Comparison of ENCODE assay signal across 8 cellular contexts in genomic region chr6:53794720-53795253, GRCh38. TPM values are rescaled to one million over a fixed set of nuclear protein-coding genes. Genes with fewer than 3 reads are reported as not detected.
DNase-seq lines count a peak whose midpoint lies in the region; ATAC-seq, FAIRE-seq and TF ChIP-seq lines count a peak whose summit lies in the region.

Gene LRRC1 (plus strand): TSS chr6:53795005. CDS start chr6:53795257, 252 bp downstream.

- H3K4me1 Mint-ChIP-seq in immature natural killer cell = peaks cover 30 to 42% of the 10 kb centered on the region in 2 donors

- dilution Hi-C loops in mammary epithelial cell (cut with HindIII; ENCODE audit: low sequenced_read_pairs) = no loop called here

- intact Hi-C loops in mammary epithelial cell (cut with micrococcal nuclease) = loop anchor here (1.0 to 10.0 kb wide), 5 partner anchors 60 to 301 kb away; no protein-coding TSS in a partner anchor

- FAIRE-seq in GM18507 (lab: Jason Lieb, UNC) = peak; percentile 73

- peak within 1 kb of the TSS; percentile 97 for H3K4me2 ChIP-seq in mammary epithelial cell (ENCODE audit: insufficient read depth, low read depth, low read length)

- peaks cover 2 to 19% (median 12%) of the 10 kb centered on the region in 3 donors for H3K27me3 Mint-ChIP-seq in immature natural killer cell (ENCODE audit: low read depth in 3 of 3)

- peaks cover 0 to 1% (median 0%) of the 10 kb centered on the region in 6 donors for H3K9me3 Mint-ChIP-seq in immature natural killer cell

- H3K4me3 ChIP-seq in mammary epithelial cell (replicated peaks in 1 of 3; ENCODE audit: insufficient read depth in 1 of 3, low read depth in 2 of 3, low read length in 3 of 3) = peak within 1 kb of the TSS; percentile 89 to 97 (median 93)

- H2AFZ ChIP-seq in mammary epithelial cell (ENCODE audit: low read depth, low read length) = peak within 1 kb of the TSS; percentile 95

- H3K9ac ChIP-seq in mammary epithelial cell (ENCODE audit: insufficient read depth, low read length) = peak within 1 kb of the TSS; percentile 83

- H3K27ac ChIP-seq in 22Rv1 (peak within 1 kb of the TSS; percentile 81), VCaP (peak within 1 kb of the TSS; percentile 82), mammary epithelial cell (ENCODE audit: insufficient read depth, low read depth, low read length) (peak within 1 kb of the TSS; percentile 77)

- H3K27me3 ChIP-seq in mammary epithelial cell (ENCODE audit: insufficient read depth, low read length) = no peaks in the 10 kb centered on the region

- in situ Hi-C loops in mammary epithelial cell (cut with MboI; ENCODE audit: low sequenced_read_pairs in 2 of 2) = no loop called here

- BruUV-seq in mammary epithelial cell (replicated peaks; lab: Mats Ljungman, UMichigan) = no TSS peak

- TF ChIP-seq CTCF in 22Rv1 (IDR thresholded peaks at IDR 0.05) = no peak
- TF ChIP-seq CTCF in VCaP (conservative IDR thresholded peaks at IDR 0.05) = no peak
- no peak for TF ChIP-seq CTCF in mammary epithelial cell (conservative IDR thresholded peaks at IDR 0.05 in 1 of 2, IDR thresholded peaks at IDR 0.05 in 1 of 2; ENCODE audit: extremely low read depth in 1 of 2, insufficient read depth in 1 of 2, low read depth in 1 of 2, low read length in 2 of 2)

- H3K4me1 ChIP-seq in mammary epithelial cell (ENCODE audit: insufficient read depth, low read length) = peaks cover 31% of the 10 kb centered on the region

- H3K36me3 Mint-ChIP-seq in immature natural killer cell = no peaks in the 10 kb centered on the region

- H4K20me1 ChIP-seq in mammary epithelial cell (ENCODE audit: insufficient read depth, low read length) = no peaks in the 10 kb centered on the region

- H3K4me3 Mint-ChIP-seq in immature natural killer cell = peak within 1 kb of the TSS; percentile 97 to 98 (median 97)

- CTCF ChIA-PET in mammary epithelial cell (lab: Charles Lee; ENCODE audit: low non-redundant PET) = interaction anchor here (0.6 to 3.2 kb wide), 7 partner anchors 42 to 206 kb away, joined by 3 to 30 read pairs (median 7); no protein-coding TSS in a partner anchor

- WGBS in mammary epithelial cell (ENCODE audit: low coverage, missing lambda C conversion rate) = 0% methylated on average over 1 of the region's 68 CpGs

- DNase-seq in GM18507 (ENCODE audit: extremely low spot score, insufficient read length, low read depth) = peak; percentile 81
- peak; percentile 86 to 91 for DNase-seq in NCI-H1930 (lab: John Stamatoyannopoulos, UW)
- DNase-seq in mammary epithelial cell = peak; percentile 89
- peak; percentile 85 to 87 (median 85) for DNase-seq in immature natural killer cell
- peak; percentile 80 for DNase-seq in smooth muscle cell of the brain vasculature (ENCODE audit: low read depth, low spot score)

- peak; percentile 80 for ATAC-seq in HG02970 (IDR thresholded peaks at IDR 0.05; ENCODE audit: low FRiP score, unreplicated experiment)

- peaks cover 53% of the 10 kb centered on the region for H3K79me2 ChIP-seq in mammary epithelial cell (ENCODE audit: insufficient read depth, low read length)

- H3K9me3 ChIP-seq in mammary epithelial cell (replicated peaks; ENCODE audit: insufficient read depth, low read length) = no peaks in the 10 kb centered on the region

- no peaks in the 10 kb centered on the region for H3K36me3 ChIP-seq in mammary epithelial cell (ENCODE audit: insufficient read depth, low read length)

- peak within 1 kb of the TSS; percentile 81 to 93 (median 89) for H3K27ac Mint-ChIP-seq in immature natural killer cell

RNA-seq across cellular contexts. Expression of gene LRRC1, which starts in this region (rescaled TPM):
- 10 to 100 TPM; 18.2 to 19.2 TPM for total RNA-seq in mammary epithelial cell
- 12.4 TPM for polyA plus RNA-seq in mammary epithelial cell
- 11.6 TPM for polyA minus RNA-seq in mammary epithelial cell
- 1 to 10 TPM; 1.6 to 2.8 (median 2.7) TPM for polyA plus RNA-seq in immature natural killer cell

Comparison
In these comparisons a context has a peak if more than half of its experiments do, and no peak if none do; other contexts are left out.
1. Peak in every context shown above with its lines: DNase-seq, ATAC-seq, H3K4me3 ChIP-seq and H3K27ac ChIP-seq.